8 cellular contexts compared by ENCODE assay signal in the genomic region with DNA sequence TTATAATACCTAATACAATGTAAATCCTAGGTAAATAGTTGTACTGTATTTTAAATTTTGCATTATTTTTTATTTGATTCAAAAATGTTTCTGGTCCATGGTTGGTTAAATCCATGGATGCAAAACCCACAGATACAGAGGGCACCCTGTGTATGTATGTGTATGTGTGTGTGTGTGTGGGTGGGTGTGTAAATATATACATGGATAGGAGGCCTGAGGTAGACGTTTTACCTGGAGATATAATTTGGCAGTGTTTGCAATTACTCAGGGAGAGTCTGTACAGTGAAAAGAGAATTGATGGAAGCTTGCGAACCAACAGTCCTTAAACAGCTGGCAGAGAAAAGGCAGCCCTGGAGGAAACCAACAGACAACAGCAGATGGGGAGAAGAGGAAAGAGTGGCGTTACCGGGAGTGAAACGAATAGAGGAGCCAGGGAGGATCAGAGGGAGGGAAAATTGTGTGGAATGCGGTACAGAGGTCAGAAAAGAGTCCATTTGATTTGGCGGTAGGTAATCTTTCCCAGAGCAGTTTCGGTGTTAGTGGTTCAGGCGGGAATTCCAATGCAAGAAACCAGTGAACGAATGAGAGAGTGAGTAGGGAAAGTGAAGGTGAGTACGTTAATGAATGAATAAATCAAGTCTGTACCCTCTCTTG. TPM values are rescaled to one million over a fixed set of nuclear protein-coding genes. Genes with fewer than 3 reads are reported as not detected.
A peak's percentile ranks its signal among the peaks of the same experiment; 100 is the strongest.
DNase-seq lines count a peak whose midpoint lies in the region; ATAC-seq and TF ChIP-seq lines count a peak whose summit lies in the region.

No MANE protein-coding gene starts in this region.

- H3K27me3 Mint-ChIP-seq in activated CD8-positive, alpha-beta memory T cell treated with anti-CD3 and anti-CD28 coated beads, Interleukin-2, amount 10 ng/mL, durations not matched to agents 7 days and 5 days = peaks cover 7% of the 10 kb centered on the region
- H3K27me3 Mint-ChIP-seq in memory B cell = no peaks in the 10 kb centered on the region

- peaks cover 44% of the 10 kb centered on the region for H3K4me1 Mint-ChIP-seq in activated CD8-positive, alpha-beta memory T cell treated with anti-CD3 and anti-CD28 coated beads, Interleukin-2, amount 10 ng/mL, durations not matched to agents 7 days and 5 days
- peaks cover 31% of the 10 kb centered on the region for H3K4me1 Mint-ChIP-seq in memory B cell

- 7 to 12% methylated on average over 11 of the region's 11 CpGs for WGBS in upper lobe of left lung, 2 donors

- peak overlapping the region; percentile 96 for H3K27ac ChIP-seq in colonic mucosa
- peak overlapping the region; percentile 94 to 96 (median 96) for H3K27ac ChIP-seq in upper lobe of left lung

- TF ChIP-seq POLR2A in upper lobe of left lung (IDR thresholded peaks at IDR 0.05) = no peak

- H3K9me3 ChIP-seq in colonic mucosa (no peaks in the 10 kb centered on the region), upper lobe of left lung (no peaks in the 10 kb centered on the region)

- no peak for ATAC-seq in activated CD8-positive, alpha-beta memory T cell treated with anti-CD3 and anti-CD28 coated beads, Interleukin-2, amount 10 ng/mL, durations not matched to agents 7 days and 5 days
- no peak for ATAC-seq in memory B cell (ENCODE audit: low read depth)
- peak in 1 of 2 donors; percentile 9 for ATAC-seq in upper lobe of left lung (ENCODE audit: low FRiP score in 2 of 2)
- ATAC-seq in GM19395 (IDR thresholded peaks at IDR 0.05; ENCODE audit: unreplicated experiment) = no peak
- ATAC-seq in HG03045 (IDR thresholded peaks at IDR 0.05; ENCODE audit: unreplicated experiment) = no peak

- H3K4me3 Mint-ChIP-seq in activated CD8-positive, alpha-beta memory T cell treated with anti-CD3 and anti-CD28 coated beads, Interleukin-2, amount 10 ng/mL, durations not matched to agents 7 days and 5 days = peak overlapping the region; percentile 94
- peak overlapping the region; percentile 98 for H3K4me3 Mint-ChIP-seq in memory B cell

- TF ChIP-seq CTCF in colonic mucosa (IDR thresholded peaks at IDR 0.05) (no peak), upper lobe of left lung (IDR thresholded peaks at IDR 0.05) (no peak)

- H3K27ac Mint-ChIP-seq in activated CD8-positive, alpha-beta memory T cell treated with anti-CD3 and anti-CD28 coated beads, Interleukin-2, amount 10 ng/mL, durations not matched to agents 7 days and 5 days = peak overlapping the region; percentile 97
- peak overlapping the region; percentile 100 for H3K27ac Mint-ChIP-seq in memory B cell

- intact Hi-C loops in colonic mucosa (cut with DNase I) = loop anchor here (5.0 kb wide), 1 partner anchor 46 kb away; the partner anchor contains the start of gene NBL1

- H3K27me3 ChIP-seq in colonic mucosa = no peaks in the 10 kb centered on the region
- no peaks in the 10 kb centered on the region for H3K27me3 ChIP-seq in upper lobe of left lung

- CTCF ChIA-PET in activated CD8-positive, alpha-beta memory T cell treated with anti-CD3 and anti-CD28 coated beads, Interleukin-2, amount 10 ng/mL, durations not matched to agents 7 days and 5 days (lab: Charles Lee) = interaction anchor here (0.9 to 2.8 kb wide), 8 partner anchors 11 to 284 kb away, joined by 3 to 11 read pairs (median 4); partner anchors contain the start of genes AKR7A2 and SLC66A1

- TF ChIP-seq EP300 in upper lobe of left lung (IDR thresholded peaks at IDR 0.05) = no peak

- DNase-seq in activated CD8-positive, alpha-beta memory T cell treated with anti-CD3 and anti-CD28 coated beads, Interleukin-2, amount 10 ng/mL, durations not matched to agents 7 days and 5 days = no peak
- DNase-seq in activated CD8-positive, alpha-beta memory T cell treated with anti-CD3 and anti-CD28 coated beads, Interleukin-2, amount 50 U/mL, for 48 hours = no peak
- peak; percentile 43 for DNase-seq in NCI-H82 treated with DMSO at 0.1 percent for 48 hours (lab: John Stamatoyannopoulos, UW; ENCODE audit: unreplicated experiment)
- DNase-seq in colonic mucosa = no peak
- DNase-seq in memory B cell (ENCODE audit: low spot score in 2 of 2) = no peak
- DNase-seq in upper lobe of left lung = no peak

- H3K9ac ChIP-seq in colonic mucosa (ENCODE audit: low read depth in 2 of 2, low read length in 2 of 2) = peak overlapping the region; percentile 73 to 96

- H3K4me3 ChIP-seq in colonic mucosa (peak overlapping the region; percentile 96), upper lobe of left lung (peak overlapping the region; percentile 22 to 98 (median 81))

- H3K36me3 ChIP-seq in colonic mucosa (no peaks in the 10 kb centered on the region), upper lobe of left lung (peaks cover 0 to 6% (median 0%) of the 10 kb centered on the region in 4 donors)

- no peaks in the 10 kb centered on the region for H3K9me3 Mint-ChIP-seq in activated CD8-positive, alpha-beta memory T cell treated with anti-CD3 and anti-CD28 coated beads, Interleukin-2, amount 10 ng/mL, durations not matched to agents 7 days and 5 days (ENCODE audit: low read depth)
- H3K9me3 Mint-ChIP-seq in memory B cell = no peaks in the 10 kb centered on the region

- H3K4me1 ChIP-seq in colonic mucosa (peaks cover 3% of the 10 kb centered on the region), upper lobe of left lung (peaks cover 23 to 38% (median 30%) of the 10 kb centered on the region in 4 donors)

- H3K36me3 Mint-ChIP-seq in activated CD8-positive, alpha-beta memory T cell treated with anti-CD3 and anti-CD28 coated beads, Interleukin-2, amount 10 ng/mL, durations not matched to agents 7 days and 5 days = peaks cover 13% of the 10 kb centered on the region
- peaks cover 9% of the 10 kb centered on the region for H3K36me3 Mint-ChIP-seq in memory B cell

RNA-seq across cellular contexts. Expression of gene NBL1, which starts 47.9 kb away (rescaled TPM):
- 10 to 100 TPM; 39.4 to 49.8 TPM for total RNA-seq in activated CD8-positive, alpha-beta memory T cell treated with anti-CD3 and anti-CD28 coated beads, Interleukin-2, amount 10 ng/mL, durations not matched to agents 7 days and 5 days
- 100 to 1,000 TPM; 340 to 393 TPM for total RNA-seq in colonic mucosa
- total RNA-seq in upper lobe of left lung = 100 to 1,000 TPM in 3 of 6 donors, 10 to 100 TPM in 3; 40.9 to 190 (median 105) TPM
